ENCODE assay signal across 1 cellular context in the genomic region with DNA sequence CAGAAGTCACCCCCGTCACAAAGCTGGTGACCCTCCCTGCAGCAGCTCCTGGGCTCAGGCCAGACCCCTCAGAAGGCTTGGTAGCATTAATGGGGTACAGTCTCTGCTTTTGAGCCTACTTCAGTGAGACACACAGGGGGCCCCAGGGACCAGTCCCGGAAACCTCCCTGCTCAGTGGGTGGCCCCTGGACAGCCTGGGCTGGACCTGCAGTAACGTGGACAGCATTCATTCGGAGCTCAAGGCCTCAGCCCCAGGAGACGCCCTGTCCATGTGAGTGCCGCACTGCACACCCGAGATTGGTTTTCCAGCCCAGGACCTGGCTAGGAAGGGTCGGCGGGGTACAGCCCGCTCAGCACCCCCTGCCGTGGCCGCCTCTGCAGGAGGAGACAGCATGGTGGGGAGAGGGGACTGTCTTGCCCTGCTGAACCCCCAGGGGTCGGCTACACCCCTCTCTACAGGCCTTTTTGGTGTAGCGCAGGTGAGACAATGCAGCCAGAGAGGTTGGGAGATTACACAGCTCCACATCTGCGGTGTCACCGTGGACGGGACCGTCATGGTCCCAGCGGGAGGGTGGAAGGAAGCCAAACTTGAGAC.
TF ChIP-seq lines count a peak whose summit lies in the region.

No MANE protein-coding gene starts in this region.

TF ChIP-seq in IMR-90, 13 proteins besides CTCF, POLR2A, EP300 and RAD21 (continued from another document):
- TF ChIP-seq MAFK (IDR thresholded peaks at IDR 0.05; ENCODE audit: low read depth, low read length) (no peak), RCOR1 (IDR thresholded peaks at IDR 0.05; ENCODE audit: insufficient replicate concordance, low read length) (no peak)
